19 cellular contexts compared by ENCODE assay signal in genomic region chr3:10392244-10392643, GRCh38.
A peak's percentile ranks its signal among the peaks of the same experiment; 100 is the strongest.
DNase-seq lines count a peak whose midpoint lies in the region; FAIRE-seq and TF ChIP-seq lines count a peak whose summit lies in the region.
"Had no signal": no experiment of that assay in that cellular context is flagged by ENCODE, and none has a peak within 500 bp of the region (broad histone marks: within the 10 kb centered on the region; RNA-seq: fewer than 3 reads in every experiment).

No MANE protein-coding gene starts in this region.

- no peak for TF ChIP-seq POLR2A in GM12891 (IDR thresholded peaks at IDR 0.05; ENCODE audit: low read depth, low read length)

- FAIRE-seq in GM12891 (lab: Jason Lieb, UNC): no peak

- H3K36me3 Mint-ChIP-seq in HFFc6 (ENCODE audit: low read depth): peaks cover 7% of the 10 kb centered on the region; the same call in 1 of the 2 replicates

- DNase-seq in DMS 273 (lab: John Stamatoyannopoulos, UW; ENCODE audit: unreplicated experiment) (peak; percentile 12), DMS 273 treated with DMSO at 0.1 percent for 48 hours (lab: John Stamatoyannopoulos, UW) (no peak), HFFc6 (no peak), choroid plexus epithelial cell (ENCODE audit: low read depth) (peak; percentile 20), osteoblast (ENCODE audit: insufficient read length, low spot score, missing footprints) (no peak), GM12891 (ENCODE audit: insufficient read length, low spot score) (no peak), NCI-H345 (lab: John Stamatoyannopoulos, UW) (no peak)
- no peak for DNase-seq in activated CD4-positive, CD25-positive, alpha-beta regulatory T cell treated with anti-CD3 and anti-CD28 coated beads, Interleukin-2, amount 50 U/mL, for 72 hours
- DNase-seq: activated CD4-positive, alpha-beta T cell treated with anti-CD3 and anti-CD28 coated beads for 1 hour; kidney glomerular epithelial cell; NCI-H1105; stimulated activated CD4-positive, alpha-beta T cell treated with anti-CD3 and anti-CD28 coated beads, Interleukin-1b, Interleukin-23, amount 100 ng/mL, for 48 hours; tibial artery had no signal

- no peak overlapping the region for H3K4me2 ChIP-seq in osteoblast (ENCODE audit: insufficient read depth, low read length)

- H4K20me1 ChIP-seq in osteoblast (ENCODE audit: insufficient read depth, low read length): no peaks in the 10 kb centered on the region

- H3K4me3 Mint-ChIP-seq in HFFc6: no peak overlapping the region
- H3K4me3 Mint-ChIP-seq: activated naive CD8-positive, alpha-beta T cell had no signal

- H3K9me3 ChIP-seq in osteoblast (ENCODE audit: low read depth, low read length): peaks cover 19% of the 10 kb centered on the region
- H3K9me3 ChIP-seq: Caco-2 had no signal

- H3K79me2 ChIP-seq in osteoblast (ENCODE audit: insufficient read depth, low read length): no peaks in the 10 kb centered on the region

- peaks cover 21% of the 10 kb centered on the region; the same call in 1 of the 2 replicates for H3K9me3 Mint-ChIP-seq in HFFc6
- H3K9me3 Mint-ChIP-seq: central memory CD8-positive, alpha-beta T cell had no signal

- peak; percentile 35; the same call in 1 of the 2 replicates for TF ChIP-seq CTCF in HFFc6 (IDR thresholded peaks at IDR 0.05)
- peak; percentile 46 for TF ChIP-seq CTCF in choroid plexus epithelial cell (conservative IDR thresholded peaks at IDR 0.05; ENCODE audit: low read depth, low read length)
- peak; percentile 16 for TF ChIP-seq CTCF in osteoblast (IDR thresholded peaks at IDR 0.05; ENCODE audit: extremely low read depth, low read depth, low read length)

- no peaks in the 10 kb centered on the region for H3K36me3 ChIP-seq in osteoblast (ENCODE audit: insufficient read depth, low read length)
- H3K36me3 ChIP-seq: tibial artery had no signal

- no peaks in the 10 kb centered on the region for H3K4me1 ChIP-seq in osteoblast (ENCODE audit: insufficient read depth, low read length)
- H3K4me1 ChIP-seq: Caco-2, tibial artery had no signal

- H3K27ac Mint-ChIP-seq in HFFc6: no peak overlapping the region
- H3K27ac Mint-ChIP-seq: activated naive CD8-positive, alpha-beta T cell had no signal

- H2AFZ ChIP-seq in osteoblast (ENCODE audit: low read length): no peak overlapping the region

- H3K27me3 Mint-ChIP-seq in HFFc6 (ENCODE audit: insufficient read depth): peaks cover 39% of the 10 kb centered on the region
- H3K27me3 Mint-ChIP-seq: activated naive CD8-positive, alpha-beta T cell; central memory CD8-positive, alpha-beta T cell had no signal

- no peaks in the 10 kb centered on the region for H3K4me1 Mint-ChIP-seq in HFFc6 (ENCODE audit: low read depth)

- no peak overlapping the region for H3K27ac ChIP-seq in osteoblast (ENCODE audit: low read depth, low read length)
- H3K27ac ChIP-seq: 22Rv1, epithelial cell of prostate, RWPE1, tibial artery had no signal

- H3K4me3 ChIP-seq in choroid plexus epithelial cell (ENCODE audit: low read depth, low read length) (no peak overlapping the region), osteoblast (ENCODE audit: insufficient read depth, low read length) (no peak overlapping the region)
- H3K4me3 ChIP-seq: tibial artery had no signal

- peaks cover 3% of the 10 kb centered on the region for H3K27me3 ChIP-seq in osteoblast (ENCODE audit: insufficient read depth, low read length)
- H3K27me3 ChIP-seq: tibial artery had no signal

TF ChIP-seq in GM12891, 5 proteins besides CTCF, POLR2A, EP300 and RAD21:
- TF ChIP-seq PAX5 (IDR thresholded peaks at IDR 0.05; ENCODE audit: insufficient read depth, low read length, severe bottlenecking) (no peak), TAF1 (IDR thresholded peaks at IDR 0.05; ENCODE audit: low read depth, low read length) (no peak), POLR2AphosphoS5 (IDR thresholded peaks at IDR 0.05; ENCODE audit: low read depth, low read length) (no peak), SPI1 (IDR thresholded peaks at IDR 0.05; ENCODE audit: low read depth, low read length) (no peak), POU2F2 (IDR thresholded peaks at IDR 0.05; ENCODE audit: low read depth, low read length) (no peak)

Comparison
In these comparisons a context has a peak if more than half of its experiments do, and no peak if none do; other contexts are left out.
1. DNase-seq: peak in DMS 273 (single experiment) and choroid plexus epithelial cell (single experiment); none in DMS 273 treated with DMSO at 0.1 percent for 48 hours (single experiment), HFFc6 (single experiment), osteoblast (single experiment), activated CD4-positive, CD25-positive, alpha-beta regulatory T cell treated with anti-CD3 and anti-CD28 coated beads, Interleukin-2, amount 50 U/mL, for 72 hours (single experiment), GM12891 (single experiment) and NCI-H345 (single experiment).
2. Peak in every context shown above with its lines, with median percentiles within 50 percentile points of each other: CTCF ChIP-seq.